In genomic region chr10:48431871-48432270, GRCh38 we compare ENCODE assay signal across 27 cellular contexts.
"Had no signal": no experiment of that assay in that cellular context is flagged by ENCODE, and none has a peak within 500 bp of the region (broad histone marks: within the 10 kb centered on the region; RNA-seq: fewer than 3 reads in every experiment).

No MANE protein-coding gene starts in this region.

- DNase-seq: activated CD4-positive, alpha-beta memory T cell treated with anti-CD3 and anti-CD28 coated beads, Interleukin-2, amount 10 ng/mL, durations not matched to agents 7 days and 5 days; activated CD4-positive, alpha-beta T cell treated with anti-CD3 and anti-CD28 coated beads for 36 hours; activated CD4-positive, alpha-beta T cell treated with anti-CD3 and anti-CD28 coated beads, Interleukin-2, amount 50 U/mL, for 1 hour; activated gamma-delta T cell; activated naive CD4-positive, alpha-beta T cell treated with anti-CD3 and anti-CD28 coated beads, Interleukin-2, amount 10 ng/mL, durations not matched to agents 7 days and 5 days; activated naive CD8-positive, alpha-beta T cell treated with anti-CD3 and anti-CD28 coated beads, Interleukin-2, amount 10 ng/mL, durations not matched to agents 7 days and 5 days; activated T-cell treated with anti-CD3 and anti-CD28 coated beads for 4 hours; activated T-cell treated with anti-CD3 and anti-CD28 coated beads, Interleukin-2, amount 50 U/mL, for 48 hours; amygdala; brain microvascular endothelial cell; KG1; NCI-H1048; NCI-H1417; NCI-H1694; NCI-H2029; NCI-H2107; NCI-H2171 treated with DMSO at 0.1 percent for 48 hours; NCI-H226; NCI-H526; NCI-H82; PC-3; SHP77; WERI-Rb-1 had no signal

- H3K27ac ChIP-seq: brain microvascular endothelial cell, cardiac muscle cell, SJSA1, WERI-Rb-1 had no signal

- H3K4me1 ChIP-seq: SJSA1 had no signal

- H3K4me3 ChIP-seq: cardiac muscle cell, SJSA1 had no signal

- H3K9me3 ChIP-seq: SJSA1 had no signal

- H3K36me3 ChIP-seq: brain microvascular endothelial cell had no signal

- ATAC-seq: activated CD4-positive, alpha-beta T cell treated with anti-CD3 and anti-CD28 coated beads for 36 hours; activated T-helper 17 cell treated with anti-CD3 and anti-CD28 coated beads, Interleukin-2, amount 50 U/mL, for 72 hours; PC-3 had no signal

- H3K27me3 ChIP-seq: brain microvascular endothelial cell, cardiac muscle cell, SJSA1 had no signal

- FAIRE-seq: RCC 7860 had no signal
